32 cellular contexts compared by ENCODE assay signal in the genomic region with DNA sequence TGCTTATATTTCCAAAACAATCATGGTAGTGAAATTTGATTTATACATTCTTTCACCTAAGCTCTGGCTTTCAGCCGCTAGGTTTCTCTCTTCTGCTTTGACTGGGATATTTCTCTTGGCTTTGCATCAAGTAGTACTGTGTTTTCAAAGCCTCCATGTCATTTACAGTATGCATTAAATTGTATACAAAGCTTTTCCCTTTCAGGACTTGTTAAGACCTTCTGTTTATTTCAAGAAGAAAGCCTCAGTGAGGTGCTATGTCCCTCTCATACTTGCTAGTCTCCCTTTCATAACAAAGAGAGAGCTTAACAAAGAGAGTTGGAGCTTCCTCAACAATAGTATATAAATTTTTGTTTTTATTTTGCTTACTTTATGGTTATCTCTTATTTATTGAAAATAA.
"Had no signal": no experiment of that assay in that cellular context is flagged by ENCODE, and none has a peak within 500 bp of the region (broad histone marks: within the 10 kb centered on the region; RNA-seq: fewer than 3 reads in every experiment).

No MANE protein-coding gene starts in this region.

- H3K4me1 ChIP-seq: Peyer's patch had no signal

- H3K36me3 ChIP-seq: cardiac muscle cell, MG63, Peyer's patch, WERI-Rb-1 had no signal

- H3K27ac ChIP-seq: cardiac muscle cell, Peyer's patch, WERI-Rb-1 had no signal

- DNase-seq: activated CD4-positive, alpha-beta T cell treated with anti-CD3 and anti-CD28 coated beads, Interleukin-2, amount 10 ng/mL, durations not matched to agents 24 days and 14 days; activated CD4-positive, alpha-beta T cell treated with anti-CD3 and anti-CD28 coated beads, Interleukin-2, amount 50 U/mL, for 4 hours; activated CD8-positive, alpha-beta T cell treated with anti-CD3 and anti-CD28 coated beads for 36 hours; activated effector memory CD4-positive, alpha-beta T cell treated with anti-CD3 and anti-CD28 coated beads, Interleukin-2, amount 50 U/mL, for 16 hours; activated naive CD4-positive, alpha-beta T cell; activated naive CD4-positive, alpha-beta T cell treated with anti-CD3 and anti-CD28 coated beads, Interleukin-2, amount 50 U/mL, for 16 hours; activated naive CD8-positive, alpha-beta T cell treated with anti-CD3 and anti-CD28 coated beads for 36 hours; activated T-cell treated with anti-CD3 and anti-CD28 coated beads, Interleukin-2, amount 50 U/mL, for 1 hour; activated T-cell treated with anti-CD3 and anti-CD28 coated beads, Interleukin-2, amount 50 U/mL, for 72 hours; amniotic stem cell; aorta; Kasumi-1; KG1; MG63; NCI-H1048; NCI-H1436 treated with DMSO at 0.1 percent for 48 hours; NCI-H1694 treated with DMSO at 0.1 percent for 48 hours; NCI-H2029; NCI-H510A; NCI-H526; NCI-H748 treated with DMSO at 0.1 percent for 48 hours; NK-92 treated with Interleukin-12 subunit alpha and Interleukin-12 subunit beta, amount 100 ng/mL, for 24 hours; PC-3; Peyer's patch; RPMI8226; SHP77 treated with DMSO at 0.1 percent for 48 hours; T-cell; T-helper 2 cell; T-helper 9 cell; WERI-Rb-1 had no signal

- H3K4me3 ChIP-seq: cardiac muscle cell, MG63, Peyer's patch had no signal

- ATAC-seq: activated CD8-positive, alpha-beta T cell treated with anti-CD3 and anti-CD28 coated beads for 36 hours; activated T-cell treated with anti-CD3 and anti-CD28 coated beads, Interleukin-2, amount 50 U/mL, for 72 hours; activated T-helper 17 cell treated with anti-CD3 and anti-CD28 coated beads, Interleukin-2, amount 50 U/mL, for 72 hours; PC-3; T-cell had no signal

- H3K9me3 ChIP-seq: MG63, Peyer's patch had no signal

- H3K27me3 ChIP-seq: cardiac muscle cell, MG63, Peyer's patch had no signal
